ENCODE assay signal across 10 cellular contexts in genomic region chr12:54282949-54283593, GRCh38. TPM values are rescaled to one million over a fixed set of nuclear protein-coding genes. Genes with fewer than 3 reads are reported as not detected.
A peak's percentile ranks its signal among the peaks of the same experiment; 100 is the strongest.
DNase-seq lines count a peak whose midpoint lies in the region; ATAC-seq, FAIRE-seq and TF ChIP-seq lines count a peak whose summit lies in the region.
"Had no signal": no experiment of that assay in that cellular context is flagged by ENCODE, and none has a peak within 500 bp of the region (broad histone marks: within the 10 kb centered on the region; RNA-seq: fewer than 3 reads in every experiment).

No MANE protein-coding gene starts in this region.

- TF ChIP-seq EP300 in K562 (IDR thresholded peaks at IDR 0.05; ENCODE audit: low read length), result no peak

- in situ Hi-C loops in K562 (cut with MboI), result no loop called here

- H3K36me3 ChIP-seq in K562 (ENCODE audit: control insufficient read depth, insufficient read depth, low read length) (peaks cover 86% of the 10 kb centered on the region), mucosa of stomach (ENCODE audit: control insufficient read depth, insufficient read depth, low read length) (peaks cover 21% of the 10 kb centered on the region)

- DNase-seq in AG09309 (ENCODE audit: low read depth) (no peak), HL-60 (ENCODE audit: low read depth in 1 of 2, low spot score in 1 of 2) (peak in 1 of 2 experiments; percentile 31), K562 (ENCODE audit: extremely low read depth in 1 of 4, low spot score in 3 of 4) (peak in 2 of 4 experiments; percentile 8 to 61), COLO829 (ENCODE audit: low spot score) (no peak), C1 segment of cervical spinal cord (lab: John Stamatoyannopoulos, UW) (no peak), 8988T (no peak), dermis blood vessel endothelial cell (no peak)
- DNase-seq: activated naive CD8-positive, alpha-beta T cell treated with anti-CD3 and anti-CD28 coated beads, Interleukin-2, amount 10 ng/mL, durations not matched to agents 7 days and 5 days had no signal

- FAIRE-seq in K562 (lab: Jason Lieb, UNC), result no peak
- FAIRE-seq: GM18507 had no signal

- TF ChIP-seq CTCF in AG09309 (IDR thresholded peaks at IDR 0.05; ENCODE audit: control insufficient read depth, insufficient read depth, low read depth, low read length, missing control alignments) (no peak), HL-60 (IDR thresholded peaks at IDR 0.05; ENCODE audit: insufficient read depth, low read length) (no peak), K562 (IDR thresholded peaks at IDR 0.05 in 2 of 3, conservative IDR thresholded peaks at IDR 0.05 in 1 of 3; ENCODE audit: insufficient read depth in 2 of 3, low read depth in 1 of 3, low read length in 3 of 3) (no peak)

- POLR2A ChIA-PET in K562 (lab: Yijun Ruan, JAX), result interaction anchor here (0.6 to 5.3 kb wide), 12 partner anchors 11 to 155 kb away, joined by 3 to 110 read pairs (median 5); partner anchors contain the start of gene COPZ1

- H4K20me1 ChIP-seq in K562 (replicated peaks; ENCODE audit: control insufficient read depth, insufficient read depth, low read length), result peaks cover 65% of the 10 kb centered on the region

- H3K9me3 ChIP-seq in K562 (replicated peaks; ENCODE audit: control insufficient read depth, insufficient read depth, low read depth, low read length), result no peaks in the 10 kb centered on the region
- no peaks in the 10 kb centered on the region for H3K9me3 ChIP-seq in mucosa of stomach (ENCODE audit: control insufficient read depth, low read length)

- under 1% methylated on average over 11 of the region's 11 CpGs for WGBS in K562 (ENCODE audit: insufficient coverage, low coverage, missing lambda C conversion rate)

- peaks cover 4 to 22% of the 10 kb centered on the region in 2 experiments; a peak in 3 of 5 replicates for H3K4me1 ChIP-seq in K562 (replicated peaks in 1 of 2; ENCODE audit: control insufficient read depth in 2 of 2, insufficient read depth in 2 of 2, low read length in 2 of 2)
- H3K4me1 ChIP-seq in mucosa of stomach (ENCODE audit: control insufficient read depth, insufficient read depth, low read length), result peaks cover 46% of the 10 kb centered on the region

- no peak for TF ChIP-seq RAD21 in K562 (CRISPR knock-in tag; conservative IDR thresholded peaks at IDR 0.05 in 1 of 2, IDR thresholded peaks at IDR 0.05 in 1 of 2)

- H3K27ac ChIP-seq in HL-60 (replicated peaks), result peak overlapping the region; percentile 99
- peak overlapping the region; percentile 99 for H3K27ac ChIP-seq in K562 (ENCODE audit: extremely low read depth, low read depth, low read length)

- peaks cover 95% of the 10 kb centered on the region for H3K79me2 ChIP-seq in K562 (ENCODE audit: control insufficient read depth, insufficient read depth, low read length)

- CTCF ChIA-PET in K562 (lab: Yijun Ruan, JAX; ENCODE audit: low intra/inter-chr PET ratio), result no interaction called here

- intact Hi-C loops in K562 (cut with micrococcal nuclease), result no loop called here

- peak overlapping the region; percentile 100 for H3K4me2 ChIP-seq in K562 (ENCODE audit: insufficient read depth, low read length)

- H2AFZ ChIP-seq in K562 (ENCODE audit: low read depth, low read length), result no peak overlapping the region

- no TSS peak for BruUV-seq in K562 (replicated peaks; lab: Mats Ljungman, UMichigan)

- peak overlapping the region; percentile 86 to 100 for H3K9ac ChIP-seq in K562 (ENCODE audit: insufficient read depth in 1 of 2, low read depth in 2 of 2, low read length in 2 of 2)
- H3K9ac ChIP-seq in mucosa of stomach (ENCODE audit: low read length), result peak overlapping the region; percentile 12

- peak overlapping the region; percentile 63 for H3K4me3 ChIP-seq in AG09309 (ENCODE audit: control insufficient read depth, low read depth, low read length)
- peak overlapping the region; percentile 71 for H3K4me3 ChIP-seq in HL-60 (replicated peaks; ENCODE audit: insufficient read depth, low read length)
- H3K4me3 ChIP-seq in K562, result peak overlapping the region; percentile 71
- H3K4me3 ChIP-seq in mucosa of stomach (ENCODE audit: low read length), result no peak overlapping the region

- no peaks in the 10 kb centered on the region for H3K9me1 ChIP-seq in K562 (ENCODE audit: control insufficient read depth, insufficient read depth, low read length)

- peak; percentile 11; the same call in 1 of the 2 replicates for TF ChIP-seq POLR2A in K562 (conservative IDR thresholded peaks at IDR 0.05)

- H3K27me3 ChIP-seq in HL-60 (ENCODE audit: insufficient read depth, poor library complexity, severe bottlenecking) (no peaks in the 10 kb centered on the region), K562 (ENCODE audit: control insufficient read depth in 2 of 2, insufficient read depth in 2 of 2, low read length in 2 of 2) (no peaks in the 10 kb centered on the region), mucosa of stomach (ENCODE audit: control insufficient read depth, insufficient read depth, low read length) (no peaks in the 10 kb centered on the region)

- ATAC-seq in K562, result no peak

RNA-seq across cellular contexts. Expression of gene HNRNPA1, which starts 2.5 kb away (rescaled TPM):
- total RNA-seq in K562 (2011; cell fraction: chromatin; rRNA removed; ENCODE audit: low replicate concordance), result 585 and 1,170 TPM in 2 replicates
- total RNA-seq in K562 (2011; cell fraction: nucleolus; rRNA removed), result 342 and 393 TPM in 2 replicates
- 680 and 890 TPM in 2 replicates for total RNA-seq in K562 (2011; cell fraction: nucleoplasm; rRNA removed)
- total RNA-seq in K562 (2014; rRNA removed) (1,166 and 1,242 TPM in 2 replicates), K562 (2014; rRNA removed; fragmentation: Illumina TruSeq; extraction: Trizol) (1,479 and 1,871 TPM in 2 replicates), K562 (2015; rRNA removed; fragmentation: Illumina TruSeq; extraction: Trizol) (1,215 and 1,277 TPM in 2 replicates), K562 (2021) (1,768 and 1,994 TPM in 2 replicates), dermis blood vessel endothelial cell (415 and 513 TPM in 2 replicates)
- polyA plus RNA-seq in K562 (2011; rRNA removed) (1,105 and 1,247 TPM in 2 replicates), K562 (2014; fragmentation: Illumina TruSeq; extraction: Trizol) (2,677 and 2,919 TPM in 2 replicates), K562 (2014; fragmentation: Nextera tagmentation; extraction: Ambion mirVana) (1,000 to 10,000 TPM; 1,815 to 2,152 TPM), K562 (2014; rRNA removed) (2,590 and 2,703 TPM in 2 replicates)
- polyA plus RNA-seq in K562 (2011; cell fraction: cytosol; rRNA removed), result 544 and 1,005 TPM in 2 replicates
- 747 and 1,095 TPM in 2 replicates for polyA plus RNA-seq in K562 (2011; cell fraction: nucleus; rRNA removed)
- 2,696 and 3,059 TPM in 2 replicates for polyA plus RNA-seq in K562 (2012)
- polyA minus RNA-seq in K562 (2011; rRNA and poly(A)+ RNA removed), result 2,157 and 2,253 TPM in 2 replicates
- polyA minus RNA-seq in K562 (2011; cell fraction: cytosol; rRNA and poly(A)+ RNA removed), result 731 and 750 TPM in 2 replicates
- polyA minus RNA-seq in K562 (2011; cell fraction: nucleus; rRNA and poly(A)+ RNA removed), result 346 and 811 TPM in 2 replicates

RNA-seq across cellular contexts. Expression of gene CBX5, which starts 3.1 kb away (rescaled TPM):
- 33.7 and 89.9 TPM in 2 replicates for total RNA-seq in K562 (2011; cell fraction: chromatin; rRNA removed; ENCODE audit: low replicate concordance)
- total RNA-seq in K562 (2011; cell fraction: nucleolus; rRNA removed), result 22.3 and 27.9 TPM in 2 replicates
- total RNA-seq in K562 (2011; cell fraction: nucleoplasm; rRNA removed), result 59.4 and 101 TPM in 2 replicates
- total RNA-seq in K562 (2014; rRNA removed), result 41.8 and 50.5 TPM in 2 replicates
- 80.2 and 106 TPM in 2 replicates for total RNA-seq in K562 (2014; rRNA removed; fragmentation: Illumina TruSeq; extraction: Trizol)
- total RNA-seq in K562 (2015; rRNA removed; fragmentation: Illumina TruSeq; extraction: Trizol), result 55.3 and 60.8 TPM in 2 replicates
- 72.6 and 82.3 TPM in 2 replicates for total RNA-seq in K562 (2021)
- polyA plus RNA-seq in K562 (2011; rRNA removed), result 81.2 and 102 TPM in 2 replicates
- 28.5 and 57.8 TPM in 2 replicates for polyA plus RNA-seq in K562 (2011; cell fraction: cytosol; rRNA removed)
- polyA plus RNA-seq in K562 (2011; cell fraction: nucleus; rRNA removed), result 25.8 and 37.9 TPM in 2 replicates
- polyA plus RNA-seq in K562 (2012), result 28.8 and 37.9 TPM in 2 replicates
- polyA plus RNA-seq in K562 (2014; fragmentation: Illumina TruSeq; extraction: Trizol), result 51.2 and 59.2 TPM in 2 replicates
- polyA plus RNA-seq in K562 (2014; fragmentation: Nextera tagmentation; extraction: Ambion mirVana), result 10 to 100 TPM; 49.8 to 53.2 TPM
- 32.6 and 39.3 TPM in 2 replicates for polyA plus RNA-seq in K562 (2014; rRNA removed)
- polyA minus RNA-seq in K562 (2011; rRNA and poly(A)+ RNA removed), result 208 and 238 TPM in 2 replicates
- 65.3 and 84.1 TPM in 2 replicates for polyA minus RNA-seq in K562 (2011; cell fraction: cytosol; rRNA and poly(A)+ RNA removed)
- polyA minus RNA-seq in K562 (2011; cell fraction: nucleus; rRNA and poly(A)+ RNA removed), result 16.3 and 30.9 TPM in 2 replicates
- 27.6 and 81.6 TPM in 2 replicates for total RNA-seq in dermis blood vessel endothelial cell

RNA-seq across cellular contexts. Expression of gene NFE2, which starts 17.7 kb away (rescaled TPM):
- total RNA-seq in K562 (2011; cell fraction: chromatin; rRNA removed; ENCODE audit: low replicate concordance), result 108 and 191 TPM in 2 replicates
- total RNA-seq in K562 (2011; cell fraction: nucleolus; rRNA removed), result 118 and 137 TPM in 2 replicates
- total RNA-seq in K562 (2011; cell fraction: nucleoplasm; rRNA removed), result 98.5 and 115 TPM in 2 replicates
- total RNA-seq in K562 (2014; rRNA removed), result 221 and 269 TPM in 2 replicates
- 134 and 157 TPM in 2 replicates for total RNA-seq in K562 (2014; rRNA removed; fragmentation: Illumina TruSeq; extraction: Trizol)
- 177 and 178 TPM in 2 replicates for total RNA-seq in K562 (2015; rRNA removed; fragmentation: Illumina TruSeq; extraction: Trizol)
- 244 and 252 TPM in 2 replicates for total RNA-seq in K562 (2021)
- polyA plus RNA-seq in K562 (2011; rRNA removed), result 208 TPM in 2 replicates
- 231 and 451 TPM in 2 replicates for polyA plus RNA-seq in K562 (2011; cell fraction: cytosol; rRNA removed)
- polyA plus RNA-seq in K562 (2011; cell fraction: nucleus; rRNA removed), result 232 and 428 TPM in 2 replicates
- polyA plus RNA-seq in K562 (2012), result 162 and 214 TPM in 2 replicates
- 246 and 282 TPM in 2 replicates for polyA plus RNA-seq in K562 (2014; fragmentation: Illumina TruSeq; extraction: Trizol)
- polyA plus RNA-seq in K562 (2014; fragmentation: Nextera tagmentation; extraction: Ambion mirVana), result 10 to 100 TPM; 12.3 to 44.5 TPM
- polyA plus RNA-seq in K562 (2014; rRNA removed), result 225 and 229 TPM in 2 replicates
- 71.3 and 109 TPM in 2 replicates for polyA minus RNA-seq in K562 (2011; rRNA and poly(A)+ RNA removed)
- 78.1 and 100 TPM in 2 replicates for polyA minus RNA-seq in K562 (2011; cell fraction: cytosol; rRNA and poly(A)+ RNA removed)
- 67.6 and 73.9 TPM in 2 replicates for polyA minus RNA-seq in K562 (2011; cell fraction: nucleus; rRNA and poly(A)+ RNA removed)
- not detected in 2 replicates for total RNA-seq in dermis blood vessel endothelial cell
- total RNA-seq: activated naive CD8-positive, alpha-beta T cell treated with anti-CD3 and anti-CD28 coated beads, Interleukin-2, amount 10 ng/mL, durations not matched to agents 7 days and 5 days had no signal

RNA-seq across cellular contexts. Expression of gene COPZ1, which starts 41.9 kb away (rescaled TPM):
- 92.5 and 126 TPM in 2 replicates for total RNA-seq in K562 (2011; cell fraction: chromatin; rRNA removed; ENCODE audit: low replicate concordance)
- 75.9 and 83.9 TPM in 2 replicates for total RNA-seq in K562 (2011; cell fraction: nucleolus; rRNA removed)
- 128 and 170 TPM in 2 replicates for total RNA-seq in K562 (2011; cell fraction: nucleoplasm; rRNA removed)
- 137 and 157 TPM in 2 replicates for total RNA-seq in K562 (2014; rRNA removed)
- total RNA-seq in K562 (2014; rRNA removed; fragmentation: Illumina TruSeq; extraction: Trizol), result 233 and 284 TPM in 2 replicates
- total RNA-seq in K562 (2015; rRNA removed; fragmentation: Illumina TruSeq; extraction: Trizol), result 142 and 156 TPM in 2 replicates
- 187 and 192 TPM in 2 replicates for total RNA-seq in K562 (2021)
- polyA plus RNA-seq in K562 (2011; rRNA removed), result 473 and 482 TPM in 2 replicates
- polyA plus RNA-seq in K562 (2011; cell fraction: cytosol; rRNA removed), result 231 and 446 TPM in 2 replicates
- 125 and 220 TPM in 2 replicates for polyA plus RNA-seq in K562 (2011; cell fraction: nucleus; rRNA removed)
- 265 and 413 TPM in 2 replicates for polyA plus RNA-seq in K562 (2012)
- 277 and 293 TPM in 2 replicates for polyA plus RNA-seq in K562 (2014; fragmentation: Illumina TruSeq; extraction: Trizol)
- polyA plus RNA-seq in K562 (2014; fragmentation: Nextera tagmentation; extraction: Ambion mirVana), result 100 to 1,000 TPM; 437 to 487 TPM
- polyA plus RNA-seq in K562 (2014; rRNA removed), result 177 and 232 TPM in 2 replicates
- polyA minus RNA-seq in K562 (2011; rRNA and poly(A)+ RNA removed), result 329 and 369 TPM in 2 replicates
- polyA minus RNA-seq in K562 (2011; cell fraction: cytosol; rRNA and poly(A)+ RNA removed), result 167 and 216 TPM in 2 replicates
- polyA minus RNA-seq in K562 (2011; cell fraction: nucleus; rRNA and poly(A)+ RNA removed), result 21.7 and 60.2 TPM in 2 replicates
- total RNA-seq in dermis blood vessel endothelial cell, result 111 and 159 TPM in 2 replicates

Comparison
In these comparisons a context has a peak if more than half of its experiments do, and no peak if none do; other contexts are left out.
1. RNA of gene NFE2, which starts 17.7 kb away (total RNA-seq): 98.5 to 269 TPM in K562; not detected in dermis blood vessel endothelial cell; every median in the first group is over 10 times any median in the second.